Comparison of ENCODE assay signal across 10 cellular contexts in genomic region chr13:35474551-35474950, GRCh38. TPM values are rescaled to one million over a fixed set of nuclear protein-coding genes. Genes with fewer than 3 reads are reported as not detected.
DNase-seq lines count a peak whose midpoint lies in the region; ATAC-seq and TF ChIP-seq lines count a peak whose summit lies in the region.
"Had no signal": no experiment of that assay in that cellular context is flagged by ENCODE, and none has a peak within 500 bp of the region (broad histone marks: within the 10 kb centered on the region; RNA-seq: fewer than 3 reads in every experiment).

No MANE protein-coding gene starts in this region.

- peaks cover 39% of the 10 kb centered on the region for H3K4me1 Mint-ChIP-seq in activated T-cell treated with anti-CD3 and anti-CD28 coated beads, Interleukin-2, amount 50 U/mL, for 24 hours (ENCODE audit: low read depth)
- H3K4me1 Mint-ChIP-seq in activated CD8-positive, alpha-beta T cell treated with anti-CD3 and anti-CD28 coated beads for 36 hours (ENCODE audit: low read depth) = peaks cover 33% of the 10 kb centered on the region

- no peak for TF ChIP-seq POLR2A in testis (IDR thresholded peaks at IDR 0.05)

- no peaks in the 10 kb centered on the region for H3K4me1 ChIP-seq in testis

- H3K27me3 Mint-ChIP-seq in activated T-cell treated with anti-CD3 and anti-CD28 coated beads, Interleukin-2, amount 50 U/mL, for 24 hours = peaks cover 87% of the 10 kb centered on the region
- H3K27me3 Mint-ChIP-seq in activated CD8-positive, alpha-beta T cell treated with anti-CD3 and anti-CD28 coated beads for 36 hours = peaks cover 79% of the 10 kb centered on the region

- CTCF ChIA-PET in activated CD8-positive, alpha-beta T cell treated with anti-CD3 and anti-CD28 coated beads for 36 hours (lab: Charles Lee) = no interaction called here

- DNase-seq in activated T-cell treated with anti-CD3 and anti-CD28 coated beads, Interleukin-2, amount 50 U/mL, for 24 hours = no peak
- no peak for DNase-seq in activated T-cell treated with anti-CD3 and anti-CD28 coated beads, Interleukin-2, amount 50 U/mL, for 1 hour
- no peak for DNase-seq in activated CD8-positive, alpha-beta T cell treated with anti-CD3 and anti-CD28 coated beads for 36 hours
- DNase-seq in left kidney (ENCODE audit: low read depth, low spot score) (peak; percentile 55), testis (no peak), NCI-H1694 treated with DMSO at 0.1 percent for 48 hours (lab: John Stamatoyannopoulos, UW) (no peak), NCI-H2196 treated with DMSO at 0.1 percent for 48 hours (lab: John Stamatoyannopoulos, UW; ENCODE audit: unreplicated experiment) (no peak)

- peaks cover 11% of the 10 kb centered on the region for H3K9me3 Mint-ChIP-seq in activated T-cell treated with anti-CD3 and anti-CD28 coated beads, Interleukin-2, amount 50 U/mL, for 24 hours
- H3K9me3 Mint-ChIP-seq in activated CD8-positive, alpha-beta T cell treated with anti-CD3 and anti-CD28 coated beads for 36 hours = peaks cover 7% of the 10 kb centered on the region

- intact Hi-C loops in activated CD8-positive, alpha-beta T cell treated with anti-CD3 and anti-CD28 coated beads for 36 hours (cut with micrococcal nuclease) = no loop called here
- intact Hi-C loops in testis (cut with DNase I; ENCODE audit: low total_unique reads) = no loop called here

- peak overlapping the region; percentile 74 for H3K4me3 Mint-ChIP-seq in activated T-cell treated with anti-CD3 and anti-CD28 coated beads, Interleukin-2, amount 50 U/mL, for 24 hours
- H3K4me3 Mint-ChIP-seq in activated CD8-positive, alpha-beta T cell treated with anti-CD3 and anti-CD28 coated beads for 36 hours = peak overlapping the region; percentile 2

- no peaks in the 10 kb centered on the region for H3K27me3 ChIP-seq in testis

- peak overlapping the region; percentile 3 to 45 for H3K4me3 ChIP-seq in testis
- H3K4me3 ChIP-seq: BLaER1 treated with 17β-estradiol and CSF1 and Interleukin-3, amounts not matched to agents 10 nM and 100 nM had no signal

- H3K9me3 ChIP-seq in testis = no peaks in the 10 kb centered on the region

- H3K27ac ChIP-seq in testis = no peak overlapping the region
- H3K27ac ChIP-seq: BLaER1 treated with 17β-estradiol and CSF1 and Interleukin-3, amounts not matched to agents 10 nM and 100 nM had no signal

- POLR2A ChIA-PET in activated CD8-positive, alpha-beta T cell treated with anti-CD3 and anti-CD28 coated beads for 36 hours (lab: Charles Lee) = no interaction called here

- no peaks in the 10 kb centered on the region for H3K36me3 Mint-ChIP-seq in activated T-cell treated with anti-CD3 and anti-CD28 coated beads, Interleukin-2, amount 50 U/mL, for 24 hours (ENCODE audit: low read depth)
- H3K36me3 Mint-ChIP-seq in activated CD8-positive, alpha-beta T cell treated with anti-CD3 and anti-CD28 coated beads for 36 hours (ENCODE audit: low read depth) = peaks cover 4% of the 10 kb centered on the region

- 36 to 37% methylated on average over 8 of the region's 8 CpGs for WGBS in testis, 2 donors

- no peaks in the 10 kb centered on the region for H3K36me3 ChIP-seq in testis (ENCODE audit: low read depth, missing control alignments)

- H3K27ac Mint-ChIP-seq in activated T-cell treated with anti-CD3 and anti-CD28 coated beads, Interleukin-2, amount 50 U/mL, for 24 hours = no peak overlapping the region
- no peak overlapping the region for H3K27ac Mint-ChIP-seq in activated CD8-positive, alpha-beta T cell treated with anti-CD3 and anti-CD28 coated beads for 36 hours

- no peak for ATAC-seq in activated CD8-positive, alpha-beta T cell treated with anti-CD3 and anti-CD28 coated beads for 36 hours
- ATAC-seq in GM19463 (IDR thresholded peaks at IDR 0.05; ENCODE audit: unreplicated experiment) = no peak
- ATAC-seq: Panc1 had no signal

- no peak for TF ChIP-seq CTCF in activated CD8-positive, alpha-beta T cell treated with anti-CD3 and anti-CD28 coated beads for 36 hours (IDR thresholded peaks at IDR 0.05)
- no peak for TF ChIP-seq CTCF in testis (IDR thresholded peaks at IDR 0.05)

RNA-seq across cellular contexts. Expression of gene MAB21L1, which starts 1.9 kb away (rescaled TPM):
- not detected for total RNA-seq in activated CD8-positive, alpha-beta T cell treated with anti-CD3 and anti-CD28 coated beads for 36 hours
- total RNA-seq in testis = not detected
- 0.09 TPM for polyA plus RNA-seq in testis (ENCODE audit: insufficient read depth, low read depth, low replicate concordance)
